ENCODE assay signal across 9 cellular contexts in genomic region chr2:71933467-71934319, GRCh38.
A peak's percentile ranks its signal among the peaks of the same experiment; 100 is the strongest.
DNase-seq lines count a peak whose midpoint lies in the region; ATAC-seq, FAIRE-seq and TF ChIP-seq lines count a peak whose summit lies in the region.
"Had no signal": no experiment of that assay in that cellular context is flagged by ENCODE, and none has a peak within 500 bp of the region (broad histone marks: within the 10 kb centered on the region; RNA-seq: fewer than 3 reads in every experiment).

No MANE protein-coding gene starts in this region.

- POLR2A ChIA-PET in MCF 10A (lab: Yijun Ruan, JAX) (interaction anchor here (1.7 kb wide), 1 partner anchor 10 kb away, joined by 4 read pairs; no protein-coding TSS in a partner anchor), Panc1 (lab: Charles Lee) (interaction anchor here (0.5 kb wide), 1 partner anchor 421 kb away, joined by 3 read pairs; no protein-coding TSS in a partner anchor)

- H3K9me3 ChIP-seq in breast epithelium (no peaks in the 10 kb centered on the region), Panc1 (ENCODE audit: control insufficient read depth, insufficient read depth, low read depth, low read length) (no peaks in the 10 kb centered on the region), left ventricle myocardium inferior (replicated peaks) (no peaks in the 10 kb centered on the region)

- H3K4me3 Mint-ChIP-seq in MCF 10A (ENCODE audit: unreplicated experiment), result no peak overlapping the region
- H3K4me3 Mint-ChIP-seq: mesothelial cell of epicardium had no signal

- H3K4me1 ChIP-seq in breast epithelium, result no peaks in the 10 kb centered on the region
- H3K4me1 ChIP-seq in Panc1 (ENCODE audit: control insufficient read depth, insufficient read depth, low read length), result no peaks in the 10 kb centered on the region
- peaks cover 3% of the 10 kb centered on the region for H3K4me1 ChIP-seq in left ventricle myocardium inferior

- no TSS peak for BruUV-seq in MCF 10A (replicated peaks; lab: Mats Ljungman, UMichigan)
- BruUV-seq in Panc1 (replicated peaks; lab: Mats Ljungman, UMichigan), result no TSS peak

- H3K27me3 Mint-ChIP-seq in MCF 10A (ENCODE audit: insufficient read depth, unreplicated experiment), result no peaks in the 10 kb centered on the region

- DNase-seq in MCF 10A (ENCODE audit: unreplicated experiment), result peak; percentile 86
- DNase-seq in breast epithelium (ENCODE audit: low spot score in 2 of 2), result no peak
- DNase-seq in Panc1 (ENCODE audit: low read depth, low spot score), result no peak
- no peak for DNase-seq in left ventricle myocardium inferior
- DNase-seq in urothelium cell line (ENCODE audit: low spot score), result peak; percentile 17
- no peak for DNase-seq in anterior cingulate cortex (lab: John Stamatoyannopoulos, UW)
- no peak for DNase-seq in putamen (ENCODE audit: low spot score)
- DNase-seq in SKM-1 treated with dmso at 0.1 percent for 144 hours (lab: John Stamatoyannopoulos, UW; ENCODE audit: unreplicated experiment), result no peak

- CTCF ChIA-PET in MCF 10A (lab: Yijun Ruan, JAX) (interaction anchor here (0.6 to 6.7 kb wide), 7 partner anchors 11 to 757 kb away, joined by 3 to 51 read pairs (median 3); no protein-coding TSS in a partner anchor), Panc1 (lab: Charles Lee) (interaction anchor here (1.1 kb wide), 1 partner anchor 216 kb away, joined by 4 read pairs; no protein-coding TSS in a partner anchor)

- no peaks in the 10 kb centered on the region for H3K36me3 ChIP-seq in breast epithelium
- no peaks in the 10 kb centered on the region for H3K36me3 ChIP-seq in Panc1 (ENCODE audit: control insufficient read depth, insufficient read depth, low read length)
- H3K36me3 ChIP-seq in left ventricle myocardium inferior, result no peaks in the 10 kb centered on the region

- no peak for TF ChIP-seq POLR2A in breast epithelium (IDR thresholded peaks at IDR 0.05)

- no peak overlapping the region for H3K27ac ChIP-seq in breast epithelium
- H3K27ac ChIP-seq in Panc1 (ENCODE audit: low read length), result no peak overlapping the region
- H3K27ac ChIP-seq in left ventricle myocardium inferior (replicated peaks), result peak overlapping the region; percentile 47

- ATAC-seq in Panc1, result peak; percentile 76; the same call in 1 of the 2 replicates

- intact Hi-C loops in MCF 10A (cut with micrococcal nuclease), result no loop called here
- intact Hi-C loops in breast epithelium (cut with DNase I; ENCODE audit: low total_unique reads), result no loop called here
- intact Hi-C loops in Panc1 (cut with micrococcal nuclease; ENCODE audit: unreplicated experiment), result no loop called here
- intact Hi-C loops in left ventricle myocardium inferior (cut with micrococcal nuclease), result no loop called here

- no peak for TF ChIP-seq CTCF in MCF 10A (IDR thresholded peaks at IDR 0.05; ENCODE audit: unreplicated experiment)
- no peak for TF ChIP-seq CTCF in breast epithelium (IDR thresholded peaks at IDR 0.05)
- TF ChIP-seq CTCF in Panc1 (IDR thresholded peaks at IDR 0.05), result no peak; the same call in 1 of the 2 replicates
- TF ChIP-seq CTCF in left ventricle myocardium inferior (IDR thresholded peaks at IDR 0.05; ENCODE audit: borderline replicate concordance), result peak; percentile 38

- H3K4me3 ChIP-seq in breast epithelium, result no peak overlapping the region
- H3K4me3 ChIP-seq in Panc1 (ENCODE audit: low read depth in 2 of 2, low read length in 2 of 2), result no peak overlapping the region
- no peak overlapping the region for H3K4me3 ChIP-seq in left ventricle myocardium inferior

- in situ Hi-C loops in Panc1 (cut with HindIII; ENCODE audit: low pct_unique_long_range_greater_than_20kb, low sequenced_read_pairs), result no loop called here

- H3K27ac Mint-ChIP-seq in MCF 10A (ENCODE audit: low read depth, unreplicated experiment), result no peak overlapping the region
- H3K27ac Mint-ChIP-seq: mesothelial cell of epicardium had no signal

- H3K9me3 Mint-ChIP-seq in MCF 10A (ENCODE audit: unreplicated experiment), result no peaks in the 10 kb centered on the region
- H3K9me3 Mint-ChIP-seq: mesothelial cell of epicardium had no signal

- peaks cover 5% of the 10 kb centered on the region for H3K4me1 Mint-ChIP-seq in MCF 10A (ENCODE audit: insufficient read depth, unreplicated experiment)

- H3K36me3 Mint-ChIP-seq in MCF 10A (ENCODE audit: insufficient read depth, unreplicated experiment), result no peaks in the 10 kb centered on the region
- H3K36me3 Mint-ChIP-seq: mesothelial cell of epicardium had no signal

- FAIRE-seq in urothelium cell line (lab: Jason Lieb, UNC), result no peak

- no peaks in the 10 kb centered on the region for H3K27me3 ChIP-seq in breast epithelium
- H3K27me3 ChIP-seq in Panc1 (ENCODE audit: control insufficient read depth, insufficient read depth, low read length), result no peaks in the 10 kb centered on the region
- peaks cover 20% of the 10 kb centered on the region for H3K27me3 ChIP-seq in left ventricle myocardium inferior (ENCODE audit: low read depth)

Comparison
In these comparisons a context has a peak if more than half of its experiments do, and no peak if none do; other contexts are left out.
1. DNase-seq: peak in MCF 10A (single experiment) and urothelium cell line (single experiment); none in breast epithelium (0 of 2), Panc1 (single experiment), left ventricle myocardium inferior (single experiment), anterior cingulate cortex (0 of 58), putamen (single experiment) and SKM-1 treated with dmso at 0.1 percent for 144 hours (single experiment).